ENCODE assay signal across 17 cellular contexts in the genomic region with DNA sequence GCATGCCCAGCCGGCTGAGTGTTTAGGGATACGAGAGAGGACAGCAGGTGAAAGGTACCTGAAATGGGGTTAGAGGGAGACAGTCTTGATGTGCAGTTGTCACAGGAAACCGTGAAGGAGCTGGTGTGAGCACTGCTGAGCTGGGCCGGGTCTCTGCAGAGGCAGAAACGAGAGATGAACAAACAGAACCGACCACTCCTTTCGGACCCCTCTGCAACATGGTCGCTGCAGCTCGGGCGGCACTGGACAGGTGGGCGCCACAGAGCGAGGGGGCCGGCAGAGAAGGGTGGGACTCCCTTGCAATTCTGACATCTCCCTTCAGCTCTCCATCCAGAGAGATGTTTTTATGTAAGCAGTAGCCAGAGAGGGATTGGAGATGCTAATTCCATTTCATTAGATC.
"Had no signal": no experiment of that assay in that cellular context is flagged by ENCODE, and none has a peak within 500 bp of the region (broad histone marks: within the 10 kb centered on the region; RNA-seq: fewer than 3 reads in every experiment).

No MANE protein-coding gene starts in this region.

- H3K27ac ChIP-seq: ascending aorta, cardiac muscle cell, hepatocyte, left ventricle myocardium inferior, pancreas, skin epidermis, suprapubic skin, upper lobe of left lung had no signal

- ATAC-seq: esophagus mucosa, pancreas had no signal

- H3K4me1 ChIP-seq: ascending aorta, left ventricle myocardium inferior, pancreas, suprapubic skin, upper lobe of left lung had no signal

- H3K27ac Mint-ChIP-seq: activated naive CD4-positive, alpha-beta T cell treated with anti-CD3 and anti-CD28 coated beads for 36 hours; stimulated activated naive CD8-positive, alpha-beta T cell treated with anti-CD3 and anti-CD28 coated beads, Interleukin-15, Interleukin-2, amounts not matched to agents 100 ng/mL and 50 ng/mL, for 24 hours had no signal

- H3K4me2 ChIP-seq: hepatocyte had no signal

- H3K27me3 ChIP-seq: ascending aorta, cardiac muscle cell, pancreas, upper lobe of left lung had no signal

- H3K79me2 ChIP-seq: hepatocyte had no signal

- H2AFZ ChIP-seq: hepatocyte had no signal

- H3K4me3 Mint-ChIP-seq: activated naive CD4-positive, alpha-beta T cell treated with anti-CD3 and anti-CD28 coated beads for 36 hours; nephron; stimulated activated naive CD8-positive, alpha-beta T cell treated with anti-CD3 and anti-CD28 coated beads, Interleukin-15, Interleukin-2, amounts not matched to agents 100 ng/mL and 50 ng/mL, for 24 hours had no signal

- H3K36me3 ChIP-seq: ascending aorta, cardiac muscle cell, left ventricle myocardium inferior, pancreas, suprapubic skin, upper lobe of left lung had no signal

- H3K9me3 ChIP-seq: ascending aorta, pancreas, suprapubic skin, upper lobe of left lung had no signal

- H3K9me3 Mint-ChIP-seq: activated naive CD4-positive, alpha-beta T cell treated with anti-CD3 and anti-CD28 coated beads for 36 hours; stimulated activated naive CD8-positive, alpha-beta T cell treated with anti-CD3 and anti-CD28 coated beads, Interleukin-15, Interleukin-2, amounts not matched to agents 100 ng/mL and 50 ng/mL, for 24 hours had no signal

- H3K4me3 ChIP-seq: ascending aorta, cardiac muscle cell, hepatocyte, left ventricle myocardium inferior, pancreas, skin epidermis, suprapubic skin, upper lobe of left lung had no signal

- FAIRE-seq: keratinocyte, pancreas had no signal

- DNase-seq: activated CD4-positive, alpha-beta T cell treated with anti-CD3 and anti-CD28 coated beads for 1 hour; activated CD4-positive, alpha-beta T cell treated with anti-CD3 and anti-CD28 coated beads, Interleukin-2, amount 50 U/mL, for 4 hours; activated naive CD4-positive, alpha-beta T cell treated with anti-CD3 and anti-CD28 coated beads for 36 hours; activated T-cell treated with anti-CD3 and anti-CD28 coated beads for 4 hours; left ventricle myocardium inferior; pancreas; T-helper 9 cell; upper lobe of left lung had no signal
